Comparison of ENCODE assay signal across 6 cellular contexts in the genomic region with DNA sequence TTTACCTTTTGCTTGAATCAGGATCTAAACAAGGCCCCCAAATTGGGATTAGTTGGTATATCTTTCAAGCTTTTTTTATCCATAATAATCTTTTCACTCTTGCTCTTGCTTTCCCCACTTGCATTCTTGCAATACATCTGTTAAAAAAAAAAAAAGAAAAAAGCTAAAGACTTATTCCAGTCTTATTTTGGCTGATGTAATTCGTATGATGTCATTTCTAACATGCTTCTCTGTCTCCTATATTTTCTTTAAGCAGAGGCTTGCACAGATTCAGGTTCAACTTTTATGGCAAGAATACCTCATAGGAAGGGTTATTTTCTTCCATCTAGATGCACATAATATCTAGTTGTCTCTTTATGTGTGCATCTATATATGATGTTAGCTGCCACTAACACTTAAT.
"Had no signal": no experiment of that assay in that cellular context is flagged by ENCODE, and none has a peak within 500 bp of the region (broad histone marks: within the 10 kb centered on the region; RNA-seq: fewer than 3 reads in every experiment).

No MANE protein-coding gene starts in this region.

- DNase-seq: IMR-90, KBM-7 had no signal

- H3K4me2 ChIP-seq: KMS-11 had no signal

- FAIRE-seq: HTR-8/SVneo, K562 had no signal

- ATAC-seq: K562 had no signal

- H3K27ac ChIP-seq: HL-60, KMS-11 had no signal

- H3K4me3 ChIP-seq: K562 had no signal

- H3K9ac ChIP-seq: KMS-11 had no signal
